Comparison of ENCODE assay signal across 23 cellular contexts in genomic region chr3:31836397-31837075, GRCh38.
DNase-seq lines count a peak whose midpoint lies in the region; ATAC-seq and TF ChIP-seq lines count a peak whose summit lies in the region.
"Had no signal": no experiment of that assay in that cellular context is flagged by ENCODE, and none has a peak within 500 bp of the region (broad histone marks: within the 10 kb centered on the region; RNA-seq: fewer than 3 reads in every experiment).

No MANE protein-coding gene starts in this region.

- no peak for TF ChIP-seq POLR2A in testis (IDR thresholded peaks at IDR 0.05)

- H3K9ac ChIP-seq in Karpas-422 (ENCODE audit: low read length): no peak overlapping the region
- H3K9ac ChIP-seq: GM23248, KMS-11 had no signal

- 84 to 88% methylated on average over 2 of the region's 2 CpGs for WGBS in testis, 2 donors

- H3K27ac Mint-ChIP-seq in chondrocyte (ENCODE audit: unreplicated experiment) (peak overlapping the region; percentile 4), osteocyte (ENCODE audit: unreplicated experiment) (peak overlapping the region; percentile 39)
- H3K27ac Mint-ChIP-seq in activated CD8-positive, alpha-beta memory T cell treated with anti-CD3 and anti-CD28 coated beads, Interleukin-2, amount 10 ng/mL, durations not matched to agents 7 days and 5 days: no peak overlapping the region
- H3K27ac Mint-ChIP-seq: CD8-positive, alpha-beta memory T cell had no signal

- H3K4me1 Mint-ChIP-seq in chondrocyte (ENCODE audit: low read depth): peaks cover 55% of the 10 kb centered on the region
- peaks cover 47% of the 10 kb centered on the region for H3K4me1 Mint-ChIP-seq in osteocyte (ENCODE audit: unreplicated experiment)
- no peaks in the 10 kb centered on the region for H3K4me1 Mint-ChIP-seq in activated CD8-positive, alpha-beta memory T cell treated with anti-CD3 and anti-CD28 coated beads, Interleukin-2, amount 10 ng/mL, durations not matched to agents 7 days and 5 days
- H3K4me1 Mint-ChIP-seq: CD8-positive, alpha-beta memory T cell had no signal

- ATAC-seq in activated CD8-positive, alpha-beta memory T cell treated with anti-CD3 and anti-CD28 coated beads, Interleukin-2, amount 10 ng/mL, durations not matched to agents 7 days and 5 days: no peak

- H3K36me3 ChIP-seq in H7 (replicated peaks; ENCODE audit: control insufficient read depth, insufficient read depth, low read length) (no peaks in the 10 kb centered on the region), Karpas-422 (ENCODE audit: insufficient read depth, low read length) (peaks cover 11% of the 10 kb centered on the region), testis (ENCODE audit: low read depth, missing control alignments) (no peaks in the 10 kb centered on the region)
- H3K36me3 ChIP-seq: Peyer's patch had no signal

- no peaks in the 10 kb centered on the region for H3K9me3 ChIP-seq in Karpas-422 (ENCODE audit: low read length)
- no peaks in the 10 kb centered on the region for H3K9me3 ChIP-seq in testis
- H3K9me3 ChIP-seq: Peyer's patch had no signal

- DNase-seq in H7: peak; percentile 52
- no peak for DNase-seq in Karpas-422
- DNase-seq in chondrocyte (ENCODE audit: low spot score): no peak
- no peak for DNase-seq in osteocyte (ENCODE audit: extremely low spot score, unreplicated experiment)
- DNase-seq in foreskin melanocyte: no peak
- no peak for DNase-seq in SIG-M5 treated with dmso at 0.1 percent for 504 hours (lab: John Stamatoyannopoulos, UW; ENCODE audit: unreplicated experiment)
- DNase-seq in activated CD8-positive, alpha-beta memory T cell treated with anti-CD3 and anti-CD28 coated beads, Interleukin-2, amount 10 ng/mL, durations not matched to agents 7 days and 5 days: no peak
- DNase-seq in testis: no peak
- DNase-seq: ACHN; C1 segment of cervical spinal cord; Calu3; CD8-positive, alpha-beta memory T cell; DMS153; GM23248; MV-4-11; NCI-H1105 treated with DMSO at 0.1 percent for 48 hours; NCI-H1694; NCI-H2081; NCI-H2171; NCI-H524 treated with DMSO at 0.1 percent for 48 hours; NCI-H82; Peyer's patch had no signal

- CTCF ChIA-PET in activated CD8-positive, alpha-beta memory T cell treated with anti-CD3 and anti-CD28 coated beads, Interleukin-2, amount 10 ng/mL, durations not matched to agents 7 days and 5 days (lab: Charles Lee): no interaction called here

- H3K27me3 Mint-ChIP-seq in chondrocyte (ENCODE audit: low read depth) (no peaks in the 10 kb centered on the region), osteocyte (ENCODE audit: unreplicated experiment) (no peaks in the 10 kb centered on the region)
- H3K27me3 Mint-ChIP-seq in activated CD8-positive, alpha-beta memory T cell treated with anti-CD3 and anti-CD28 coated beads, Interleukin-2, amount 10 ng/mL, durations not matched to agents 7 days and 5 days: peaks cover 14% of the 10 kb centered on the region
- H3K27me3 Mint-ChIP-seq: CD8-positive, alpha-beta memory T cell had no signal

- no peak overlapping the region for H3K4me2 ChIP-seq in Karpas-422 (ENCODE audit: low read depth, low read length, poor library complexity, severe bottlenecking)
- H3K4me2 ChIP-seq: KMS-11 had no signal

- H3K4me3 Mint-ChIP-seq in chondrocyte (ENCODE audit: unreplicated experiment): no peak overlapping the region
- H3K4me3 Mint-ChIP-seq in osteocyte (ENCODE audit: unreplicated experiment): no peak overlapping the region
- no peak overlapping the region for H3K4me3 Mint-ChIP-seq in activated CD8-positive, alpha-beta memory T cell treated with anti-CD3 and anti-CD28 coated beads, Interleukin-2, amount 10 ng/mL, durations not matched to agents 7 days and 5 days
- H3K4me3 Mint-ChIP-seq: CD8-positive, alpha-beta memory T cell had no signal

- intact Hi-C loops in testis (cut with DNase I; ENCODE audit: low total_unique reads): no loop called here

- H3K36me3 Mint-ChIP-seq in chondrocyte (ENCODE audit: low read depth) (peaks cover 1% of the 10 kb centered on the region), osteocyte (ENCODE audit: unreplicated experiment) (peaks cover 2% of the 10 kb centered on the region)
- no peaks in the 10 kb centered on the region for H3K36me3 Mint-ChIP-seq in activated CD8-positive, alpha-beta memory T cell treated with anti-CD3 and anti-CD28 coated beads, Interleukin-2, amount 10 ng/mL, durations not matched to agents 7 days and 5 days
- H3K36me3 Mint-ChIP-seq: CD8-positive, alpha-beta memory T cell had no signal

- peaks cover 68% of the 10 kb centered on the region for H3K4me1 ChIP-seq in Karpas-422 (ENCODE audit: low read length)
- peaks cover 4% of the 10 kb centered on the region for H3K4me1 ChIP-seq in testis
- H3K4me1 ChIP-seq: Peyer's patch had no signal

- no peaks in the 10 kb centered on the region for H4K20me1 ChIP-seq in Karpas-422 (ENCODE audit: insufficient read depth, low read depth, low read length)

- H3K4me3 ChIP-seq in H7 (ENCODE audit: insufficient read depth, low read depth, low read length) (no peak overlapping the region), Karpas-422 (ENCODE audit: low read length) (no peak overlapping the region), testis (no peak overlapping the region)
- H3K4me3 ChIP-seq: GM23248, Peyer's patch had no signal

- peaks cover 99% of the 10 kb centered on the region for H3K79me2 ChIP-seq in Karpas-422 (ENCODE audit: low read length)

- H3K9me2 ChIP-seq in Karpas-422 (replicated peaks; ENCODE audit: insufficient read depth, low read length): no peaks in the 10 kb centered on the region

- H3K9me3 Mint-ChIP-seq in chondrocyte (ENCODE audit: low read depth) (no peaks in the 10 kb centered on the region), osteocyte (ENCODE audit: unreplicated experiment) (no peaks in the 10 kb centered on the region)
- H3K9me3 Mint-ChIP-seq in activated CD8-positive, alpha-beta memory T cell treated with anti-CD3 and anti-CD28 coated beads, Interleukin-2, amount 10 ng/mL, durations not matched to agents 7 days and 5 days (ENCODE audit: low read depth): no peaks in the 10 kb centered on the region
- H3K9me3 Mint-ChIP-seq: CD8-positive, alpha-beta memory T cell had no signal

- H2AFZ ChIP-seq in Karpas-422 (ENCODE audit: low read length): no peak overlapping the region
- H2AFZ ChIP-seq: GM23248 had no signal

- H3K27me3 ChIP-seq in H7 (ENCODE audit: control insufficient read depth, insufficient read depth, low read length): no peaks in the 10 kb centered on the region
- no peaks in the 10 kb centered on the region for H3K27me3 ChIP-seq in Karpas-422 (ENCODE audit: low read length)
- H3K27me3 ChIP-seq in testis: no peaks in the 10 kb centered on the region
- H3K27me3 ChIP-seq: Peyer's patch had no signal

- no peak for TF ChIP-seq CTCF in chondrocyte (IDR thresholded peaks at IDR 0.05)
- TF ChIP-seq CTCF in osteocyte (IDR thresholded peaks at IDR 0.05): no peak
- TF ChIP-seq CTCF in testis (IDR thresholded peaks at IDR 0.05): no peak

- H3K27ac ChIP-seq in Karpas-422 (ENCODE audit: low read length) (peak overlapping the region; percentile 48; the same call in 1 of the 2 replicates), testis (no peak overlapping the region)
- H3K27ac ChIP-seq: GM23248, KMS-11, Peyer's patch had no signal
